22 cellular contexts compared by ENCODE assay signal in genomic region chr11:116962108-116962507, GRCh38.
DNase-seq lines count a peak whose midpoint lies in the region; ATAC-seq lines count a peak whose summit lies in the region.
"Had no signal": no experiment of that assay in that cellular context is flagged by ENCODE, and none has a peak within 500 bp of the region (broad histone marks: within the 10 kb centered on the region; RNA-seq: fewer than 3 reads in every experiment).

No MANE protein-coding gene starts in this region.

- H3K4me1 Mint-ChIP-seq in IgD-negative memory B cell, result peaks cover 33 to 38% (median 33%) of the 10 kb centered on the region in 3 donors
- H3K4me1 Mint-ChIP-seq in central memory CD8-positive, alpha-beta T cell, result peaks cover 47% of the 10 kb centered on the region

- H3K27me3 Mint-ChIP-seq in IgD-negative memory B cell, result no peaks in the 10 kb centered on the region
- H3K27me3 Mint-ChIP-seq in central memory CD8-positive, alpha-beta T cell, result no peaks in the 10 kb centered on the region
- H3K27me3 Mint-ChIP-seq: activated naive CD4-positive, alpha-beta T cell treated with anti-CD3 and anti-CD28 coated beads, Interleukin-2, amount 10 ng/mL, durations not matched to agents 7 days and 5 days; naive thymus-derived CD8-positive, alpha-beta T cell; stimulated activated naive B cell treated with anti-CD40 and anti-IgM and Interleukin-4, amounts not matched to agents 10 μg/mL and 1 μg/mL and 100 μg/mL, for 72 hours had no signal

- no peak overlapping the region for H4K91ac ChIP-seq in mesenchymal stem cell (ENCODE audit: low read length)

- H3K36me3 Mint-ChIP-seq in IgD-negative memory B cell, result no peaks in the 10 kb centered on the region
- peaks cover 3% of the 10 kb centered on the region for H3K36me3 Mint-ChIP-seq in central memory CD8-positive, alpha-beta T cell (ENCODE audit: insufficient read depth)

- H2BK12ac ChIP-seq in mesenchymal stem cell (ENCODE audit: low read length in 2 of 2), result no peak overlapping the region

- no peaks in the 10 kb centered on the region for H3K36me3 ChIP-seq in mesenchymal stem cell (ENCODE audit: control insufficient read depth in 1 of 2, insufficient read depth in 2 of 2, low read depth in 1 of 2, low read length in 2 of 2)
- H3K36me3 ChIP-seq in MG63, result no peaks in the 10 kb centered on the region
- H3K36me3 ChIP-seq: sigmoid colon, thoracic aorta had no signal

- H3K27me3 ChIP-seq in mesenchymal stem cell (ENCODE audit: control insufficient read depth in 1 of 2, insufficient read depth in 1 of 2, low read length in 2 of 2) (no peaks in the 10 kb centered on the region), MG63 (no peaks in the 10 kb centered on the region)
- H3K27me3 ChIP-seq: sigmoid colon had no signal

- H2AK5ac ChIP-seq in mesenchymal stem cell (ENCODE audit: low read length, severe bottlenecking), result no peak overlapping the region

- no peak overlapping the region for H2BK15ac ChIP-seq in mesenchymal stem cell (ENCODE audit: low read depth, poor library complexity, severe bottlenecking)

- no peak overlapping the region for H2AFZ ChIP-seq in mesenchymal stem cell (ENCODE audit: low read depth, low read length)

- no peak overlapping the region for H4K8ac ChIP-seq in mesenchymal stem cell (ENCODE audit: low read length)

- peak; percentile 51 for DNase-seq in EL
- no peak for DNase-seq in central memory CD8-positive, alpha-beta T cell (ENCODE audit: low spot score in 2 of 2)
- DNase-seq in mesenchymal stem cell, result peak; percentile 36
- no peak for DNase-seq in NAMALWA (ENCODE audit: low spot score)
- DNase-seq in MG63, result no peak
- no peak for DNase-seq in NCI-H1930 (lab: John Stamatoyannopoulos, UW)
- DNase-seq: activated CD8-positive, alpha-beta memory T cell treated with anti-CD3 and anti-CD28 coated beads for 24 hours; activated naive CD4-positive, alpha-beta T cell treated with anti-CD3 and anti-CD28 coated beads, Interleukin-2, amount 10 ng/mL, durations not matched to agents 7 days and 5 days; activated T-cell treated with anti-CD3 and anti-CD28 coated beads, Interleukin-2, amount 50 U/mL, for 72 hours; aorta; C1 segment of cervical spinal cord; mesendoderm; naive thymus-derived CD8-positive, alpha-beta T cell; NCI-H524 treated with DMSO at 0.1 percent for 48 hours; RPMI8226; sigmoid colon; stimulated activated naive B cell treated with anti-CD40 and anti-IgM and Interleukin-4, amounts not matched to agents 10 μg/mL and 1 μg/mL and 100 μg/mL, for 72 hours; T1000 had no signal

- H2BK5ac ChIP-seq in mesenchymal stem cell (ENCODE audit: low read depth, low read length, poor library complexity, severe bottlenecking), result no peak overlapping the region

- no peaks in the 10 kb centered on the region for H3K9me3 ChIP-seq in mesenchymal stem cell (ENCODE audit: control insufficient read depth, low read length)
- no peaks in the 10 kb centered on the region for H3K9me3 ChIP-seq in MG63
- H3K9me3 ChIP-seq: sigmoid colon, thoracic aorta had no signal

- no peak overlapping the region for H2BK120ac ChIP-seq in mesenchymal stem cell (ENCODE audit: low read depth, low read length)

- peak overlapping the region in 2 of 3 donors; percentile 14 to 74 for H3K27ac Mint-ChIP-seq in IgD-negative memory B cell
- H3K27ac Mint-ChIP-seq in central memory CD8-positive, alpha-beta T cell (ENCODE audit: low read depth), result peak overlapping the region; percentile 26
- H3K27ac Mint-ChIP-seq: activated naive CD4-positive, alpha-beta T cell treated with anti-CD3 and anti-CD28 coated beads, Interleukin-2, amount 10 ng/mL, durations not matched to agents 7 days and 5 days; activated T-cell treated with anti-CD3 and anti-CD28 coated beads, Interleukin-2, amount 50 U/mL, for 72 hours; stimulated activated naive B cell treated with anti-CD40 and anti-IgM and Interleukin-4, amounts not matched to agents 10 μg/mL and 1 μg/mL and 100 μg/mL, for 72 hours had no signal

- H3K4me1 ChIP-seq in mesenchymal stem cell (ENCODE audit: control insufficient read depth, insufficient read depth, low read depth, low read length), result peaks cover 5% of the 10 kb centered on the region

- no peak overlapping the region for H3K4ac ChIP-seq in mesenchymal stem cell (ENCODE audit: low read depth in 1 of 2, low read length in 2 of 2)

- no peak for ATAC-seq in central memory CD8-positive, alpha-beta T cell (replicated peaks; ENCODE audit: extremely low read depth, poor library complexity, severe bottlenecking)
- no peak for ATAC-seq in GM18858 (IDR thresholded peaks at IDR 0.05; ENCODE audit: unreplicated experiment)
- ATAC-seq: activated CD4-positive, CD25-positive, alpha-beta regulatory T cell treated with anti-CD3 and anti-CD28 coated beads, Interleukin-2, amount 50 U/mL, for 24 hours; activated T-cell treated with anti-CD3 and anti-CD28 coated beads, Interleukin-2, amount 50 U/mL, for 72 hours; naive thymus-derived CD8-positive, alpha-beta T cell; stimulated activated naive B cell treated with anti-CD40 and anti-IgM and Interleukin-4, amounts not matched to agents 10 μg/mL and 1 μg/mL and 100 μg/mL, for 72 hours had no signal

- no peak overlapping the region for H3K9ac ChIP-seq in mesenchymal stem cell (ENCODE audit: low read length)

- no peak overlapping the region for H3K4me2 ChIP-seq in mesenchymal stem cell (ENCODE audit: low read length, poor library complexity, severe bottlenecking)

- no peak overlapping the region for H3K4me3 Mint-ChIP-seq in IgD-negative memory B cell
- H3K4me3 Mint-ChIP-seq in central memory CD8-positive, alpha-beta T cell, result no peak overlapping the region
- H3K4me3 Mint-ChIP-seq: activated naive CD4-positive, alpha-beta T cell treated with anti-CD3 and anti-CD28 coated beads, Interleukin-2, amount 10 ng/mL, durations not matched to agents 7 days and 5 days; activated T-cell treated with anti-CD3 and anti-CD28 coated beads, Interleukin-2, amount 50 U/mL, for 72 hours; naive thymus-derived CD8-positive, alpha-beta T cell; stimulated activated naive B cell treated with anti-CD40 and anti-IgM and Interleukin-4, amounts not matched to agents 10 μg/mL and 1 μg/mL and 100 μg/mL, for 72 hours had no signal

- WGBS in mesenchymal stem cell, result 67% methylated on average over 3 of the region's 4 CpGs

- H3K14ac ChIP-seq in mesenchymal stem cell (ENCODE audit: low read length in 2 of 2), result no peak overlapping the region

- no peak overlapping the region for H3K23ac ChIP-seq in mesenchymal stem cell (ENCODE audit: low read length in 2 of 2)

- H3K18ac ChIP-seq in mesenchymal stem cell (ENCODE audit: low read depth in 1 of 2, low read length in 2 of 2), result no peak overlapping the region

- no peak overlapping the region for H3K27ac ChIP-seq in mesenchymal stem cell (ENCODE audit: low read length, poor library complexity, severe bottlenecking)
- H3K27ac ChIP-seq: sigmoid colon, thoracic aorta had no signal

- peaks cover 20% of the 10 kb centered on the region for H3K79me1 ChIP-seq in mesenchymal stem cell (replicated peaks; ENCODE audit: low read length, poor library complexity, severe bottlenecking)

- H3K9me3 Mint-ChIP-seq in IgD-negative memory B cell, result no peaks in the 10 kb centered on the region
- H3K9me3 Mint-ChIP-seq in central memory CD8-positive, alpha-beta T cell, result no peaks in the 10 kb centered on the region
- H3K9me3 Mint-ChIP-seq: activated naive CD4-positive, alpha-beta T cell treated with anti-CD3 and anti-CD28 coated beads, Interleukin-2, amount 10 ng/mL, durations not matched to agents 7 days and 5 days; activated T-cell treated with anti-CD3 and anti-CD28 coated beads, Interleukin-2, amount 50 U/mL, for 72 hours; naive thymus-derived CD8-positive, alpha-beta T cell; stimulated activated naive B cell treated with anti-CD40 and anti-IgM and Interleukin-4, amounts not matched to agents 10 μg/mL and 1 μg/mL and 100 μg/mL, for 72 hours had no signal

- H3K4me3 ChIP-seq in mesenchymal stem cell (ENCODE audit: insufficient read depth in 1 of 2, low read depth in 1 of 2, low read length in 2 of 2) (no peak overlapping the region), MG63 (no peak overlapping the region)
- H3K4me3 ChIP-seq: sigmoid colon, thoracic aorta had no signal

Comparison
In these comparisons a context has a peak if more than half of its experiments do, and no peak if none do; other contexts are left out.
1. DNase-seq: peak in EL (single experiment) and mesenchymal stem cell (single experiment); none in central memory CD8-positive, alpha-beta T cell (0 of 2), NAMALWA (single experiment), MG63 (single experiment) and NCI-H1930 (0 of 2).